ENCODE assay signal across 16 cellular contexts in genomic region chr2:32719933-32720716, GRCh38.
"Had no signal": no experiment of that assay in that cellular context is flagged by ENCODE, and none has a peak within 500 bp of the region (broad histone marks: within the 10 kb centered on the region; RNA-seq: fewer than 3 reads in every experiment).

No MANE protein-coding gene starts in this region.

- FAIRE-seq: astrocyte, bronchial epithelial cell had no signal

- H3K4me3 Mint-ChIP-seq: activated naive CD4-positive, alpha-beta T cell treated with anti-CD3 and anti-CD28 coated beads for 36 hours; activated naive CD8-positive, alpha-beta T cell treated with anti-CD3 and anti-CD28 coated beads, Interleukin-2, amount 50 U/mL, for 24 hours; natural killer cell treated with Interleukin-12 subunit alpha and Interleukin-12 subunit beta and Interleukin-15 and Interleukin-18, amount 100 ng/mL, for 72 hours had no signal

- H3K27me3 ChIP-seq: colonic mucosa, thyroid gland, uterus had no signal

- H3K9me3 Mint-ChIP-seq: activated naive CD8-positive, alpha-beta T cell treated with anti-CD3 and anti-CD28 coated beads, Interleukin-2, amount 50 U/mL, for 24 hours; activated T-helper 2 cell treated with anti-CD3 and anti-CD28 coated beads, Interferon-gamma antibody, Interleukin-2, Interleukin-4, amounts not matched to agents 10 μg/mL and 5 μg/mL and 100 μg/mL, durations not matched to agents 14 hours and 24 hours and 36 hours; natural killer cell treated with Interleukin-12 subunit alpha and Interleukin-12 subunit beta and Interleukin-15 and Interleukin-18, amount 100 ng/mL, for 72 hours had no signal

- H3K27ac ChIP-seq: colonic mucosa, thyroid gland, uterus had no signal

- H3K27ac Mint-ChIP-seq: activated naive CD4-positive, alpha-beta T cell treated with anti-CD3 and anti-CD28 coated beads for 36 hours; activated naive CD8-positive, alpha-beta T cell treated with anti-CD3 and anti-CD28 coated beads, Interleukin-2, amount 50 U/mL, for 24 hours; activated T-helper 2 cell treated with anti-CD3 and anti-CD28 coated beads, Interferon-gamma antibody, Interleukin-2, Interleukin-4, amounts not matched to agents 10 μg/mL and 5 μg/mL and 100 μg/mL, durations not matched to agents 14 hours and 24 hours and 36 hours; natural killer cell treated with Interleukin-12 subunit alpha and Interleukin-12 subunit beta and Interleukin-15 and Interleukin-18, amount 100 ng/mL, for 72 hours had no signal

- ATAC-seq: activated CD4-positive, CD25-positive, alpha-beta regulatory T cell treated with anti-CD3 and anti-CD28 coated beads, Interleukin-2, amount 50 U/mL, for 24 hours; activated naive CD8-positive, alpha-beta T cell treated with anti-CD3 and anti-CD28 coated beads, Interleukin-2, amount 50 U/mL, for 24 hours; natural killer cell treated with Interleukin-12 subunit alpha and Interleukin-12 subunit beta and Interleukin-15 and Interleukin-18, amount 100 ng/mL, for 72 hours had no signal

- DNase-seq: activated naive CD4-positive, alpha-beta T cell treated with anti-CD3 and anti-CD28 coated beads for 36 hours; activated naive CD8-positive, alpha-beta T cell treated with anti-CD3 and anti-CD28 coated beads, Interleukin-2, amount 50 U/mL, for 24 hours; activated T-cell treated with anti-CD3 and anti-CD28 coated beads, Interleukin-2, amount 50 U/mL, for 1 hour; colonic mucosa; effector CD8-positive, alpha-beta T cell; foreskin melanocyte; mesenchymal stem cell; posterior cingulate gyrus; stimulated activated CD4-positive, alpha-beta T cell treated with anti-CD3 and anti-CD28 coated beads, Interleukin-2, amount 100 ng/mL, for 24 hours; thyroid gland; uterus had no signal

- H3K4me3 ChIP-seq: colonic mucosa, thyroid gland, uterus had no signal

- H3K27me3 Mint-ChIP-seq: activated naive CD8-positive, alpha-beta T cell treated with anti-CD3 and anti-CD28 coated beads, Interleukin-2, amount 50 U/mL, for 24 hours; natural killer cell treated with Interleukin-12 subunit alpha and Interleukin-12 subunit beta and Interleukin-15 and Interleukin-18, amount 100 ng/mL, for 72 hours had no signal

- H3K4me1 ChIP-seq: colonic mucosa, uterus had no signal

- H3K9me3 ChIP-seq: colonic mucosa, thyroid gland, uterus had no signal

- H3K36me3 ChIP-seq: colonic mucosa, thyroid gland, uterus had no signal
